ENCODE assay signal across 1 cellular context in genomic region chr12:91239497-91239896, GRCh38.
TF ChIP-seq lines count a peak whose summit lies in the region.

No MANE protein-coding gene starts in this region.

TF ChIP-seq in IMR-90, 13 proteins besides CTCF, POLR2A, EP300 and RAD21 (continued from another document):
- TF ChIP-seq USF2 (IDR thresholded peaks at IDR 0.05; ENCODE audit: low read depth, low read length) (no peak), ELK1 (IDR thresholded peaks at IDR 0.05; ENCODE audit: borderline replicate concordance, low read depth, low read length) (no peak), FOS (IDR thresholded peaks at IDR 0.05; ENCODE audit: low read depth, low read length) (no peak), RFX5 (IDR thresholded peaks at IDR 0.05; ENCODE audit: low read depth, low read length) (no peak), SMC3 (IDR thresholded peaks at IDR 0.05; ENCODE audit: low read depth, low read length) (no peak), CHD1 (IDR thresholded peaks at IDR 0.05; ENCODE audit: low read depth, low read length) (no peak), MAZ (IDR thresholded peaks at IDR 0.05; ENCODE audit: borderline replicate concordance, low read depth, low read length) (no peak), RCOR1 (IDR thresholded peaks at IDR 0.05; ENCODE audit: insufficient replicate concordance, low read length) (no peak), NFE2L2 (IDR thresholded peaks at IDR 0.05; ENCODE audit: low read depth, low read length) (no peak)
